In the genomic region with DNA sequence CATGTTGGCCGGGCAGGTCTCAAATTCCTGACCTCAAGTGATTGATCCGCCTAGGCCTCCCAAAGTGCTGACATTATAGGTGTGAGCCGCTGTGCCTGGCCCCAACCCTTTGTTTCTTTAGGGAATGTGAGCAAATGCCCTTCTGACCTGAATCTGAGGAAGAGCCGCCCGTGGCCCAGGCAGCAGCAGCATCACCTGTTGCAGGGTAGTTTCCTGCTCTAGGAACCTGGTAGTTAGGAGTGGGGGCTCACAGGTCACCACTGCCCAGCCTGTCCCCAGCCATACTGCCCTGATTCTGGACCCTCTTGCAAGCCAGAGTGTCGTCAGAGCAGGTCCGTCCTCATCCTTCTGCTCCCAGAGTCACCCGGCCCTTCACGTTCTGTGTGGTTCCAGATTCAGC, we compare ENCODE assay signal across 24 cellular contexts.
"Had no signal": no experiment of that assay in that cellular context is flagged by ENCODE, and none has a peak within 500 bp of the region (broad histone marks: within the 10 kb centered on the region; RNA-seq: fewer than 3 reads in every experiment).

No MANE protein-coding gene starts in this region.

- H3K27ac Mint-ChIP-seq: dendritic cell treated with granulocyte-macrophage colony-stimulating factor and Interleukin-4, amounts not matched to agents 40 ng/mL and 50 ng/mL, for 4 days; stimulated activated naive B cell treated with anti-CD40 and anti-IgM and Interleukin-4, amounts not matched to agents 10 μg/mL and 1 μg/mL and 100 μg/mL, for 72 hours; stimulated activated naive CD8-positive, alpha-beta T cell treated with anti-CD3 and anti-CD28 coated beads, Interleukin-15, Interleukin-2, amounts not matched to agents 100 ng/mL and 50 ng/mL, for 24 hours had no signal

- FAIRE-seq: endothelial cell of umbilical vein, kidney, pancreas had no signal

- H3K27me3 Mint-ChIP-seq: stimulated activated naive B cell treated with anti-CD40 and anti-IgM and Interleukin-4, amounts not matched to agents 10 μg/mL and 1 μg/mL and 100 μg/mL, for 72 hours; stimulated activated naive CD8-positive, alpha-beta T cell treated with anti-CD3 and anti-CD28 coated beads, Interleukin-15, Interleukin-2, amounts not matched to agents 100 ng/mL and 50 ng/mL, for 24 hours had no signal

- ATAC-seq: foreskin keratinocyte; gastroesophageal sphincter; heart left ventricle; left lobe of liver; naive thymus-derived CD4-positive, alpha-beta T cell; pancreas; sciatic nerve; stimulated activated naive B cell treated with anti-CD40 and anti-IgM and Interleukin-4, amounts not matched to agents 10 μg/mL and 1 μg/mL and 100 μg/mL, for 72 hours; upper lobe of right lung had no signal

- H3K79me2 ChIP-seq: hepatocyte had no signal

- H3K4me3 Mint-ChIP-seq: dendritic cell treated with granulocyte-macrophage colony-stimulating factor and Interleukin-4, amounts not matched to agents 40 ng/mL and 50 ng/mL, for 4 days; stimulated activated naive CD8-positive, alpha-beta T cell treated with anti-CD3 and anti-CD28 coated beads, Interleukin-15, Interleukin-2, amounts not matched to agents 100 ng/mL and 50 ng/mL, for 24 hours had no signal

- DNase-seq: effector CD8-positive, alpha-beta T cell; foreskin keratinocyte; heart left ventricle; kidney; mesendoderm; midbrain; naive thymus-derived CD4-positive, alpha-beta T cell; pancreas; stimulated activated CD4-positive, alpha-beta T cell treated with anti-CD3 and anti-CD28 coated beads, Interleukin-2, amount 100 ng/mL, for 24 hours; stimulated activated CD4-positive, alpha-beta T cell treated with anti-CD3 and anti-CD28 coated beads, Interleukin-4, amount 100 ng/mL, for 24 hours; stimulated activated naive B cell treated with anti-CD40 and anti-IgM and Interleukin-4, amounts not matched to agents 10 μg/mL and 1 μg/mL and 100 μg/mL, for 72 hours; upper lobe of right lung; uterus had no signal

- H3K27ac ChIP-seq: esophagus muscularis mucosa, foreskin keratinocyte, gastroesophageal sphincter, heart left ventricle, hepatocyte, neutrophil, pancreas, thoracic aorta, tibial nerve, upper lobe of right lung, uterus had no signal

- H3K9me3 Mint-ChIP-seq: dendritic cell treated with granulocyte-macrophage colony-stimulating factor and Interleukin-4, amounts not matched to agents 40 ng/mL and 50 ng/mL, for 4 days; stimulated activated naive B cell treated with anti-CD40 and anti-IgM and Interleukin-4, amounts not matched to agents 10 μg/mL and 1 μg/mL and 100 μg/mL, for 72 hours; stimulated activated naive CD8-positive, alpha-beta T cell treated with anti-CD3 and anti-CD28 coated beads, Interleukin-15, Interleukin-2, amounts not matched to agents 100 ng/mL and 50 ng/mL, for 24 hours had no signal

- H3K36me3 ChIP-seq: pancreas, thoracic aorta, upper lobe of right lung, uterus had no signal

- H3K9me3 ChIP-seq: esophagus muscularis mucosa, gastroesophageal sphincter, heart left ventricle, neutrophil, pancreas, thoracic aorta, tibial nerve, upper lobe of right lung, uterus had no signal

- H3K27me3 ChIP-seq: foreskin keratinocyte, hepatocyte, pancreas, tibial nerve, upper lobe of right lung, uterus had no signal

- H3K4me1 ChIP-seq: foreskin keratinocyte, pancreas had no signal

- H2AFZ ChIP-seq: hepatocyte had no signal

- H3K4me2 ChIP-seq: hepatocyte had no signal

- H3K4me3 ChIP-seq: esophagus muscularis mucosa, gastroesophageal sphincter, heart left ventricle, hepatocyte, pancreas, thoracic aorta, tibial nerve, upper lobe of right lung, uterus had no signal
